26 cellular contexts compared by ENCODE assay signal in the genomic region with DNA sequence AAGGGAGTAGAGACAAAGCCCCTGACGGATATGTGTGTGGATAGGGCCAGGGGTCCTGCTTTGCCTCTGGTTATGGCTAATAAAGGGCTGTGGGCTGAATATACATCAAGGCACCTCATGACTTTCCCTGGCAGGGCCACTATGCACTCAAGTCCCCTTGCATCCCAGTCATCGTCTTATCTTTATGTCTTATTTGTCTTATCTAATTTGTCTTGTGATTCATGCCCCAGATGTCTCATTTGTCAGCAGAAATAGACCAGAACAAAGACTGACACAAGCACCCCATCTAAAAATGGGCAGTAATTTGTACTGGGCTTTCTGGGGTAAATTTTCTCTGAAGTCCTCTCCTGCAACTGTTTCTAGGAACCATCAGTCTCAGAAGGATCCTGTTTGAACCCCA.
DNase-seq lines count a peak whose midpoint lies in the region; TF ChIP-seq lines count a peak whose summit lies in the region.
"Had no signal": no experiment of that assay in that cellular context is flagged by ENCODE, and none has a peak within 500 bp of the region (broad histone marks: within the 10 kb centered on the region; RNA-seq: fewer than 3 reads in every experiment).

No MANE protein-coding gene starts in this region.

- TF ChIP-seq POLR2A in esophagus muscularis mucosa (IDR thresholded peaks at IDR 0.05; ENCODE audit: low read depth): no peak

- H3K27ac ChIP-seq in subcutaneous abdominal adipose tissue (ENCODE audit: low read depth, low read length): peak overlapping the region; percentile 79
- H3K27ac ChIP-seq in esophagus muscularis mucosa (replicated peaks in 1 of 4): peak overlapping the region in 1 of 4 donors; percentile 64
- H3K27ac ChIP-seq: KMS-11, lower lobe of right lung, ovary had no signal

- H3K9ac ChIP-seq in subcutaneous abdominal adipose tissue (ENCODE audit: low read length in 5 of 5): peak overlapping the region in 1 of 5 donors; percentile 31
- H3K9ac ChIP-seq: KMS-11 had no signal

- intact Hi-C loops in esophagus muscularis mucosa (cut with DNase I): no loop called here

- no peak for TF ChIP-seq EP300 in esophagus muscularis mucosa (IDR thresholded peaks at IDR 0.05)

- H3K36me3 ChIP-seq in subcutaneous abdominal adipose tissue (ENCODE audit: control insufficient read depth in 5 of 5, insufficient read depth in 5 of 5, low read length in 5 of 5) (no peaks in the 10 kb centered on the region), esophagus muscularis mucosa (no peaks in the 10 kb centered on the region)
- H3K36me3 ChIP-seq: lower lobe of right lung, ovary had no signal

- H3K4me3 ChIP-seq in fibroblast of villous mesenchyme (ENCODE audit: low read depth, low read length) (no peak overlapping the region), subcutaneous abdominal adipose tissue (ENCODE audit: low read depth in 1 of 5, low read length in 5 of 5) (no peak overlapping the region), esophagus muscularis mucosa (no peak overlapping the region)
- H3K4me3 ChIP-seq: lower lobe of right lung, mucosa of descending colon, ovary had no signal

- H3K4me1 ChIP-seq in subcutaneous abdominal adipose tissue (ENCODE audit: control insufficient read depth in 5 of 5, insufficient read depth in 5 of 5, low read length in 5 of 5) (peaks cover 17 to 77% (median 37%) of the 10 kb centered on the region in 5 donors), esophagus muscularis mucosa (peaks cover 42 to 67% (median 45%) of the 10 kb centered on the region in 4 donors)

- H3K9me3 ChIP-seq in subcutaneous abdominal adipose tissue (ENCODE audit: control insufficient read depth in 5 of 5, low read length in 5 of 5) (no peaks in the 10 kb centered on the region), esophagus muscularis mucosa (no peaks in the 10 kb centered on the region)
- H3K9me3 ChIP-seq: lower lobe of right lung, mucosa of descending colon, ovary had no signal

- DNase-seq in Daoy (ENCODE audit: low read depth) (peak; percentile 58), NCI-H226 (peak; percentile 43), fibroblast of villous mesenchyme (ENCODE audit: low read depth) (peak; percentile 42), NCI-H1048 (lab: John Stamatoyannopoulos, UW) (no peak), esophagus muscularis mucosa (ENCODE audit: extremely low spot score) (no peak), NCI-H2227 treated with DMSO at 0.1 percent for 48 hours (lab: John Stamatoyannopoulos, UW) (no peak)
- DNase-seq: activated CD4-positive, CD25-positive, alpha-beta regulatory T cell treated with anti-CD3 and anti-CD28 coated beads, Interleukin-2, amount 50 U/mL, for 72 hours; activated CD8-positive, alpha-beta T cell treated with anti-CD3 and anti-CD28 coated beads, Interleukin-2, amount 10 ng/mL, durations not matched to agents 7 days and 5 days; activated effector memory CD4-positive, alpha-beta T cell treated with anti-CD3 and anti-CD28 coated beads, Interleukin-2, amount 50 U/mL, for 16 hours; activated naive CD8-positive, alpha-beta T cell treated with anti-CD3 and anti-CD28 coated beads, Interleukin-2, amount 10 ng/mL, durations not matched to agents 7 days and 5 days; CD4-positive, alpha-beta T cell; HCEC 1CT; kidney; lower lobe of right lung; mucosa of descending colon; NCI-H1694; NCI-H524 treated with DMSO at 0.1 percent for 48 hours; NK-92 treated with Interleukin-12 subunit alpha and Interleukin-12 subunit beta, amount 100 ng/mL, for 24 hours; ovary; PC-3; retina; SHP77 treated with DMSO at 0.1 percent for 48 hours; stimulated activated CD4-positive, alpha-beta T cell treated with anti-CD3 and anti-CD28 coated beads, Interleukin-12 subunit alpha, Interleukin-12 subunit beta, amount 100 ng/mL, for 4 hours; stimulated activated CD4-positive, alpha-beta T cell treated with anti-CD3 and anti-CD28 coated beads, Interleukin-4, amount 100 ng/mL, for 1 hour had no signal

- WGBS in esophagus muscularis mucosa: 90% methylated on average over 2 of the region's 2 CpGs

- TF ChIP-seq CTCF in fibroblast of villous mesenchyme (IDR thresholded peaks at IDR 0.05; ENCODE audit: insufficient read depth, low read depth, low read length): no peak
- no peak for TF ChIP-seq CTCF in esophagus muscularis mucosa (IDR thresholded peaks at IDR 0.05)

- H3K27me3 ChIP-seq in subcutaneous abdominal adipose tissue (ENCODE audit: control insufficient read depth in 5 of 5, insufficient read depth in 4 of 5, low read length in 5 of 5): no peaks in the 10 kb centered on the region
- H3K27me3 ChIP-seq in esophagus muscularis mucosa: peaks cover 0 to 9% (median 0%) of the 10 kb centered on the region in 4 donors
- H3K27me3 ChIP-seq: ovary had no signal

Comparison
In these comparisons a context has a peak if more than half of its experiments do, and no peak if none do; other contexts are left out.
1. DNase-seq: peak in Daoy (single experiment), NCI-H226 (single experiment) and fibroblast of villous mesenchyme (single experiment); none in NCI-H1048 (single experiment), esophagus muscularis mucosa (single experiment) and NCI-H2227 treated with DMSO at 0.1 percent for 48 hours (single experiment).